Comparison of ENCODE assay signal across 17 cellular contexts in genomic region chr19:39310558-39311311, GRCh38. TPM values are rescaled to one million over a fixed set of nuclear protein-coding genes. Genes with fewer than 3 reads are reported as not detected.
A peak's percentile ranks its signal among the peaks of the same experiment; 100 is the strongest.
DNase-seq lines count a peak whose midpoint lies in the region; ATAC-seq and TF ChIP-seq lines count a peak whose summit lies in the region.
"Had no signal": no experiment of that assay in that cellular context is flagged by ENCODE, and none has a peak within 500 bp of the region (broad histone marks: within the 10 kb centered on the region; RNA-seq: fewer than 3 reads in every experiment).

No MANE protein-coding gene starts in this region.

- H3K4me3 Mint-ChIP-seq in nephron progenitor cell, result no peak overlapping the region
- no peak overlapping the region for H3K4me3 Mint-ChIP-seq in activated naive CD8-positive, alpha-beta T cell treated with anti-CD3 and anti-CD28 coated beads for 36 hours

- peaks cover 17% of the 10 kb centered on the region for H3K36me3 Mint-ChIP-seq in nephron progenitor cell (ENCODE audit: low read depth)
- H3K36me3 Mint-ChIP-seq in activated naive CD8-positive, alpha-beta T cell treated with anti-CD3 and anti-CD28 coated beads for 36 hours, result peaks cover 20% of the 10 kb centered on the region

- no peaks in the 10 kb centered on the region for H3K27me3 ChIP-seq in SJCRH30

- peak; percentile 96 for DNase-seq in CMK (ENCODE audit: low read depth)
- peak; percentile 23 for DNase-seq in NB4 (ENCODE audit: low read depth)
- DNase-seq in choroid plexus epithelial cell (ENCODE audit: low read depth), result peak; percentile 26
- no peak for DNase-seq in nephron progenitor cell
- no peak for DNase-seq in Kasumi-1 (lab: John Stamatoyannopoulos, UW)
- no peak for DNase-seq in activated naive CD8-positive, alpha-beta T cell treated with anti-CD3 and anti-CD28 coated beads for 36 hours
- DNase-seq in SJCRH30, result no peak
- DNase-seq: activated T-cell treated with anti-CD3 and anti-CD28 coated beads, Interleukin-2, amount 50 U/mL, for 48 hours; brain microvascular endothelial cell; KG1; NCI-H1694 treated with DMSO at 0.1 percent for 48 hours; NCI-H748 treated with DMSO at 0.1 percent for 48 hours; right cardiac atrium had no signal

- no peak overlapping the region for H3K4me3 ChIP-seq in NB4 (ENCODE audit: low read depth, low read length)
- H3K4me3 ChIP-seq in choroid plexus epithelial cell (ENCODE audit: low read depth, low read length), result no peak overlapping the region
- no peak overlapping the region for H3K4me3 ChIP-seq in SJCRH30
- H3K4me3 ChIP-seq: SK-N-MC had no signal

- no peaks in the 10 kb centered on the region for H3K4me1 ChIP-seq in SJCRH30

- TF ChIP-seq POLR2A in NB4 (IDR thresholded peaks at IDR 0.05; ENCODE audit: extremely low read depth, insufficient read length), result no peak

- H3K9me3 ChIP-seq in SJCRH30 (replicated peaks), result no peaks in the 10 kb centered on the region

- no peak overlapping the region for H3K27ac ChIP-seq in SJCRH30
- H3K27ac ChIP-seq: brain microvascular endothelial cell, SK-N-MC had no signal

- ATAC-seq in HG03571 (IDR thresholded peaks at IDR 0.05; ENCODE audit: unreplicated experiment), result no peak
- ATAC-seq: right cardiac atrium had no signal

- no peaks in the 10 kb centered on the region for H3K36me3 ChIP-seq in SJCRH30
- H3K36me3 ChIP-seq: brain microvascular endothelial cell had no signal

- H3K9me3 Mint-ChIP-seq in nephron progenitor cell, result no peaks in the 10 kb centered on the region
- no peaks in the 10 kb centered on the region for H3K9me3 Mint-ChIP-seq in activated naive CD8-positive, alpha-beta T cell treated with anti-CD3 and anti-CD28 coated beads for 36 hours

- peaks cover 24% of the 10 kb centered on the region for H3K4me1 Mint-ChIP-seq in nephron progenitor cell
- peaks cover 7% of the 10 kb centered on the region for H3K4me1 Mint-ChIP-seq in activated naive CD8-positive, alpha-beta T cell treated with anti-CD3 and anti-CD28 coated beads for 36 hours

- peak overlapping the region; percentile 27 for H3K27ac Mint-ChIP-seq in nephron progenitor cell
- no peak overlapping the region for H3K27ac Mint-ChIP-seq in activated naive CD8-positive, alpha-beta T cell treated with anti-CD3 and anti-CD28 coated beads for 36 hours

- peaks cover 53% of the 10 kb centered on the region for H3K27me3 Mint-ChIP-seq in nephron progenitor cell (ENCODE audit: low read depth, poor library complexity)
- no peaks in the 10 kb centered on the region for H3K27me3 Mint-ChIP-seq in activated naive CD8-positive, alpha-beta T cell treated with anti-CD3 and anti-CD28 coated beads for 36 hours

- no peak for TF ChIP-seq CTCF in NB4 (IDR thresholded peaks at IDR 0.05; ENCODE audit: low read depth, low read length)
- TF ChIP-seq CTCF in choroid plexus epithelial cell (conservative IDR thresholded peaks at IDR 0.05; ENCODE audit: low read depth, low read length), result no peak
- no peak for TF ChIP-seq CTCF in nephron progenitor cell (IDR thresholded peaks at IDR 0.05)

RNA-seq across cellular contexts. Expression of gene LRFN1, which starts 9.9 kb away (rescaled TPM):
- 1 to 10 TPM; 4.6 to 5.1 TPM for total RNA-seq in activated naive CD8-positive, alpha-beta T cell treated with anti-CD3 and anti-CD28 coated beads for 36 hours
- total RNA-seq in SJCRH30 (2014; rRNA removed; shearing (Covaris generic)), result 0.59 and 0.66 TPM in 2 replicates

RNA-seq across cellular contexts. Expression of gene IFNL1, which starts 14.5 kb away (rescaled TPM):
- total RNA-seq in activated naive CD8-positive, alpha-beta T cell treated with anti-CD3 and anti-CD28 coated beads for 36 hours, result not detected
- total RNA-seq in SJCRH30 (2014; rRNA removed; shearing (Covaris generic)), result not detected in 2 replicates
- total RNA-seq: epithelial cell of proximal tubule, mononuclear cell, right cardiac atrium had no signal

RNA-seq across cellular contexts. Expression of gene GMFG, which starts 25.1 kb away (rescaled TPM):
- total RNA-seq in activated naive CD8-positive, alpha-beta T cell treated with anti-CD3 and anti-CD28 coated beads for 36 hours, result 100 to 1,000 TPM; 232 to 240 TPM
- total RNA-seq in SJCRH30 (2014; rRNA removed; shearing (Covaris generic)), result 3.3 and 3.7 TPM in 2 replicates
- total RNA-seq: epithelial cell of proximal tubule had no signal

RNA-seq across cellular contexts. Expression of gene SAMD4B, which starts 31.5 kb away (rescaled TPM):
- total RNA-seq in activated naive CD8-positive, alpha-beta T cell treated with anti-CD3 and anti-CD28 coated beads for 36 hours, result 10 to 100 TPM; 36.2 to 36.5 TPM
- total RNA-seq in SJCRH30 (2014; rRNA removed; shearing (Covaris generic)), result 125 and 129 TPM in 2 replicates

RNA-seq across cellular contexts. Expression of gene IFNL2, which starts 42.5 kb away (rescaled TPM):
- not detected for total RNA-seq in activated naive CD8-positive, alpha-beta T cell treated with anti-CD3 and anti-CD28 coated beads for 36 hours
- not detected in 2 replicates for total RNA-seq in SJCRH30 (2014; rRNA removed; shearing (Covaris generic))
- total RNA-seq: epithelial cell of proximal tubule, mononuclear cell, right cardiac atrium had no signal

Comparison
In these comparisons a context has a peak if more than half of its experiments do, and no peak if none do; other contexts are left out.
1. DNase-seq: peak in CMK (single experiment), NB4 (single experiment) and choroid plexus epithelial cell (single experiment); none in nephron progenitor cell (single experiment), Kasumi-1 (0 of 2), activated naive CD8-positive, alpha-beta T cell treated with anti-CD3 and anti-CD28 coated beads for 36 hours (single experiment) and SJCRH30 (0 of 2).
2. RNA of gene GMFG, which starts 25.1 kb away (total RNA-seq): 232 to 240 TPM in activated naive CD8-positive, alpha-beta T cell treated with anti-CD3 and anti-CD28 coated beads for 36 hours; 3.3 to 3.7 TPM in SJCRH30; every median in the first group is over 10 times any median in the second.